ENCODE assay signal across 12 cellular contexts in the genomic region with DNA sequence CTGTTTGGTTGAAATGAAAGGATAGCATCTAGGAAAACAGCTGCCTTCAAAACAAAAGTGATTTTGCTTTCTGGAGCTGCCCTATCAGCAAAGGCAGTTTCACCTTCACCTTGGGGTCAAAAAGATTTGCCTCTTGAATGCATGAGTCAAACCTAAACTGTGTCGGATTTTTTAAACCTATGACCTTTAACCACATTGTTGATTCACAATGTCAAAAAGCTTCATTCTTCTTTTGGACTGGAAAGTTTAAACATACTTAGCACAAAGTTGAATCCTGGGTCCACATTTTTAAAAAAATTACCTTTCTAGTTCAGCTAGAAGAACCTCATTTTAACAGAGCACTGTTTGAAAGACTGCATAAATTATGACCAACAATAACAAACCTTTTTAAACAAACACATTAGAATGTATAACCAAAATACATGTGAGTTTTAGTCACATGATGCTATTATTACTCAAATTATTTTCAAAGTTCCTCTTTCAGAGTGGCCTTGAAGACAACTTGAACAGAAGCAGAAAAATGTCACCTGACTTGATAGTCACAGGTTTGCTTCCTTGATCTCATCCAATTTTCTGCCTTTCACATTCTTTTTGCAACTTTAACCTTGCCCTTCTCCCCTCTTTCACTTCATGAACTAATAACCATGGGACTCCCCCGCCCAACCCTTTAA.
DNase-seq lines count a peak whose midpoint lies in the region; ATAC-seq and TF ChIP-seq lines count a peak whose summit lies in the region.
"Had no signal": no experiment of that assay in that cellular context is flagged by ENCODE, and none has a peak within 500 bp of the region (broad histone marks: within the 10 kb centered on the region; RNA-seq: fewer than 3 reads in every experiment).

No MANE protein-coding gene starts in this region.

- ATAC-seq in GM19043 (IDR thresholded peaks at IDR 0.05; ENCODE audit: low read depth, unreplicated experiment) (peak; percentile 63), HG02943 (IDR thresholded peaks at IDR 0.05; ENCODE audit: low read depth, unreplicated experiment) (peak; percentile 66), lower lobe of right lung (no peak)

- H3K9me3 Mint-ChIP-seq in Caco-2 (ENCODE audit: unreplicated experiment) = peaks cover 12% of the 10 kb centered on the region

- no peaks in the 10 kb centered on the region for H3K36me3 ChIP-seq in Caco-2 (ENCODE audit: control insufficient read depth, insufficient read depth, low read length)
- no peaks in the 10 kb centered on the region for H3K36me3 ChIP-seq in lower lobe of right lung
- H3K36me3 ChIP-seq in stomach = no peaks in the 10 kb centered on the region
- H3K36me3 ChIP-seq: esophagus muscularis mucosa had no signal

- POLR2A ChIA-PET in Caco-2 (lab: Charles Lee) = no interaction called here

- TF ChIP-seq POLR2A in stomach (IDR thresholded peaks at IDR 0.05) = no peak

- TF ChIP-seq EP300 in stomach (IDR thresholded peaks at IDR 0.05) = no peak

- H3K9me3 ChIP-seq in Caco-2 (no peaks in the 10 kb centered on the region), lower lobe of right lung (no peaks in the 10 kb centered on the region), stomach (no peaks in the 10 kb centered on the region)
- H3K9me3 ChIP-seq: esophagus muscularis mucosa had no signal

- H3K27me3 ChIP-seq in Caco-2 (replicated peaks; ENCODE audit: control insufficient read depth, insufficient read depth, low read length) = no peaks in the 10 kb centered on the region; the same call in 1 of the 2 replicates
- H3K27me3 ChIP-seq in lower lobe of right lung (ENCODE audit: low read depth) = no peaks in the 10 kb centered on the region
- no peaks in the 10 kb centered on the region for H3K27me3 ChIP-seq in stomach
- H3K27me3 ChIP-seq: esophagus muscularis mucosa had no signal

- WGBS in stomach, 5 donors = 52 to 69% (median 59%) methylated on average over 2 of the region's 2 CpGs

- H3K4me1 ChIP-seq in Caco-2 (peaks cover 28% of the 10 kb centered on the region), lower lobe of right lung (no peaks in the 10 kb centered on the region), stomach (peaks cover 0 to 10% (median 5%) of the 10 kb centered on the region in 4 donors)

- peaks cover 35% of the 10 kb centered on the region for H3K4me1 Mint-ChIP-seq in Caco-2 (ENCODE audit: low read depth, unreplicated experiment)

- CTCF ChIA-PET in Caco-2 (lab: Charles Lee) = interaction anchor here (0.6 kb wide), 1 partner anchor 22 kb away, joined by 3 read pairs; no protein-coding TSS in a partner anchor

- TF ChIP-seq CTCF in Caco-2 (IDR thresholded peaks at IDR 0.05; ENCODE audit: insufficient read depth in 1 of 2, low read depth in 1 of 2, low read length in 1 of 2, severe bottlenecking in 1 of 2, unreplicated experiment in 1 of 2) = no peak
- no peak for TF ChIP-seq CTCF in lower lobe of right lung (IDR thresholded peaks at IDR 0.05)
- TF ChIP-seq CTCF in stomach (IDR thresholded peaks at IDR 0.05) = no peak

- intact Hi-C loops in Caco-2 (cut with micrococcal nuclease; ENCODE audit: unreplicated experiment) (loop anchor here (5.0 kb wide), 1 partner anchor 34 kb away; no protein-coding TSS in a partner anchor), lower lobe of right lung (cut with DNase I) (no loop called here), stomach (cut with DNase I; ENCODE audit: low total_unique reads) (no loop called here)

- peak overlapping the region; percentile 71 for H3K27ac Mint-ChIP-seq in Caco-2 (ENCODE audit: unreplicated experiment)

- no TSS peak for BruUV-seq in Caco-2 (replicated peaks; lab: Mats Ljungman, UMichigan)

- H3K27ac ChIP-seq in lower lobe of right lung = no peak overlapping the region
- no peak overlapping the region for H3K27ac ChIP-seq in stomach
- H3K27ac ChIP-seq: esophagus muscularis mucosa had no signal

- H3K4me3 Mint-ChIP-seq in Caco-2 (ENCODE audit: unreplicated experiment) = no peak overlapping the region
- H3K4me3 Mint-ChIP-seq: neural crest cell had no signal

- H3K4me3 ChIP-seq in Caco-2 (ENCODE audit: low read depth, low read length) (no peak overlapping the region), lower lobe of right lung (no peak overlapping the region), stomach (no peak overlapping the region)
- H3K4me3 ChIP-seq: esophagus muscularis mucosa had no signal

- DNase-seq in Caco-2 (peak in 1 of 2 experiments; percentile 49), RPMI7951 (ENCODE audit: low read depth) (peak; percentile 74), NAMALWA (ENCODE audit: low spot score) (no peak), lower lobe of right lung (no peak), stomach (no peak), NCI-H345 treated with DMSO at 0.1 percent for 48 hours (lab: John Stamatoyannopoulos, UW; ENCODE audit: unreplicated experiment) (no peak)
- DNase-seq: DND-41, NCI-H1930 had no signal

- H3K36me3 Mint-ChIP-seq in Caco-2 (ENCODE audit: insufficient read depth, unreplicated experiment) = peaks cover 6% of the 10 kb centered on the region

- no peaks in the 10 kb centered on the region for H3K27me3 Mint-ChIP-seq in Caco-2 (ENCODE audit: insufficient read depth, unreplicated experiment)

Comparison
In these comparisons a context has a peak if more than half of its experiments do, and no peak if none do; other contexts are left out.
1. ATAC-seq: peak in GM19043 (single experiment) and HG02943 (single experiment); none in lower lobe of right lung (0 of 2).